ENCODE assay signal across 8 cellular contexts in genomic region chr5:68554566-68555279, GRCh38.
DNase-seq lines count a peak whose midpoint lies in the region; ATAC-seq, FAIRE-seq and TF ChIP-seq lines count a peak whose summit lies in the region.

No MANE protein-coding gene starts in this region.

- DNase-seq in OCI-M1 (lab: John Stamatoyannopoulos, UW) (peak; percentile 70), fibroblast of gingiva (ENCODE audit: low read depth) (peak; percentile 95), pancreas (peak in 1 of 6 donors; percentile 20), ecto neural progenitor cell (ENCODE audit: low spot score) (no peak), NCI-H2081 (lab: John Stamatoyannopoulos, UW) (no peak), RPMI8226 (no peak)

- no peaks in the 10 kb centered on the region for H3K36me3 ChIP-seq in pancreas

- intact Hi-C loops in pancreas (cut with DNase I): no loop called here

- no peak overlapping the region for H3K4me3 ChIP-seq in pancreas

- ATAC-seq in pancreas: peak in 3 of 4 donors; percentile 62 to 78 (median 74)
- ATAC-seq in HG02981 (IDR thresholded peaks at IDR 0.05; ENCODE audit: unreplicated experiment): no peak

- FAIRE-seq in pancreas (lab: Jason Lieb, UNC): no peak

- no peaks in the 10 kb centered on the region for H3K4me1 ChIP-seq in pancreas

- TF ChIP-seq CTCF in C4-2B (conservative IDR thresholded peaks at IDR 0.05) (no peak), pancreas (IDR thresholded peaks at IDR 0.05) (no peak)

- no peaks in the 10 kb centered on the region for H3K27me3 ChIP-seq in pancreas

- no peaks in the 10 kb centered on the region for H3K9me3 ChIP-seq in pancreas

- H3K27ac ChIP-seq in C4-2B (peak overlapping the region; percentile 37), pancreas (no peak overlapping the region)

- 51 to 53% methylated on average over 8 of the region's 8 CpGs for WGBS in pancreas, 2 donors

Comparison
In these comparisons a context has a peak if more than half of its experiments do, and no peak if none do; other contexts are left out.
1. DNase-seq: peak in OCI-M1 (single experiment) and fibroblast of gingiva (single experiment); none in ecto neural progenitor cell (single experiment), NCI-H2081 (0 of 2) and RPMI8226 (single experiment).